Comparison of ENCODE assay signal across 8 cellular contexts in the genomic region with DNA sequence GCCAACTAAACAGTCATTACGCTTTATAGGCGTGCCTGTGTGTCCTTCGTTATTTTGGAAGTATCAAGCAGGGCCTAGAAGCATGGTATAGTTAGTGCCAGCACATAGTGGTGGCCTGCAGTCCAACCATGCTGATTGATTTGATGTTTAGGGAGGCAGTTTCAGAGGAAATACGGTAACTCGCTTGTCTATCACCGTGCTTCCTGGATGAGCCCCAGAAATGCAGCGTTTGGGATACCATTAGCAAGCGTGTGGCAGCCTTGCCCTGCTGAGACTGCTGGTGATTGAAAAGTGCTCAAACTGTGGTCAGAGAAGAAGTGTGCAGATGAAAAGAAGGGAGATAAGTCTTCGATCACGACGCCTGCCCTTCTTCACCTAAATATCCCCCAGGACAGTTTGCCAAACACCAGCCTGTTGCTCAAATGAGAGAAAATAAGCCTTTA.
A peak's percentile ranks its signal among the peaks of the same experiment; 100 is the strongest.
DNase-seq lines count a peak whose midpoint lies in the region; ATAC-seq, FAIRE-seq and TF ChIP-seq lines count a peak whose summit lies in the region.

No MANE protein-coding gene starts in this region.

- H3K4me2 ChIP-seq in skeletal muscle satellite cell (ENCODE audit: low read length) = peak overlapping the region; percentile 92

- TF ChIP-seq CTCF in adrenal gland (IDR thresholded peaks at IDR 0.05) = no peak

- no peak for ATAC-seq in GM19023 (IDR thresholded peaks at IDR 0.05; ENCODE audit: unreplicated experiment)
- no peak for ATAC-seq in GM18870 (IDR thresholded peaks at IDR 0.05; ENCODE audit: unreplicated experiment)

- H3K4me1 ChIP-seq in adrenal gland (replicated peaks in 1 of 2) (peaks cover 0 to 13% of the 10 kb centered on the region in 2 donors), skeletal muscle satellite cell (ENCODE audit: control insufficient read depth, insufficient read depth, low read length) (peaks cover 26% of the 10 kb centered on the region)

- FAIRE-seq in A204.1 (lab: Jason Lieb, UNC) (peak; percentile 79), GM12892 (lab: Jason Lieb, UNC) (peak; percentile 21)

- peak overlapping the region in 1 of 5 donors; percentile 77 for H3K27ac ChIP-seq in adrenal gland

- WGBS in adrenal gland, 4 donors = 4 to 8% (median 7%) methylated on average over 11 of the region's 11 CpGs

- DNase-seq in GM12892 (ENCODE audit: insufficient read length) (no peak), M059J (ENCODE audit: low read depth) (peak; percentile 66), adrenal gland (peak in 4 of 7 donors; percentile 39 to 54 (median 50)), iPS DF 19.7 (ENCODE audit: low read depth, low spot score) (peak; percentile 47)

- no peaks in the 10 kb centered on the region for H3K27me3 ChIP-seq in adrenal gland
- H3K27me3 ChIP-seq in skeletal muscle satellite cell (ENCODE audit: control insufficient read depth, insufficient read depth, low read length) = no peaks in the 10 kb centered on the region

- H3K4me3 ChIP-seq in adrenal gland (peak overlapping the region in 2 of 4 donors; percentile 13 to 48), skeletal muscle satellite cell (ENCODE audit: low read length) (peak overlapping the region; percentile 68)

- H3K9me3 ChIP-seq in adrenal gland (replicated peaks in 1 of 3) (no peaks in the 10 kb centered on the region), skeletal muscle satellite cell (replicated peaks; ENCODE audit: low read length) (no peaks in the 10 kb centered on the region)

- H3K36me3 ChIP-seq in adrenal gland (replicated peaks in 1 of 2) (no peaks in the 10 kb centered on the region), skeletal muscle satellite cell (ENCODE audit: insufficient read depth, low read length) (no peaks in the 10 kb centered on the region)

- H3K9ac ChIP-seq in skeletal muscle satellite cell (ENCODE audit: low read depth, low read length) = peak overlapping the region; percentile 51

- intact Hi-C loops in adrenal gland (cut with DNase I) = loop anchor here in 1 of 2 donors (5.0 kb wide), 1 partner anchor 326 kb away; no protein-coding TSS in a partner anchor

- TF ChIP-seq POLR2A in GM12892 (IDR thresholded peaks at IDR 0.05; ENCODE audit: low read depth, low read length) = no peak
- no peak for TF ChIP-seq POLR2A in adrenal gland (IDR thresholded peaks at IDR 0.05)
